Comparison of ENCODE assay signal across 1 cellular context in genomic region chr12:11753826-11754225, GRCh38.
TF ChIP-seq lines count a peak whose summit lies in the region.

No MANE protein-coding gene starts in this region.

TF ChIP-seq in GM23338, 12 proteins besides CTCF, POLR2A, EP300 and RAD21 (continued from another document):
- TF ChIP-seq ZNF462 (CRISPR knock-in tag; IDR thresholded peaks at IDR 0.05) (no peak), ZNF331 (CRISPR knock-in tag; IDR thresholded peaks at IDR 0.05; ENCODE audit: low read depth) (no peak), ETS1 (IDR thresholded peaks at IDR 0.05) (no peak), STAT1 (IDR thresholded peaks at IDR 0.05; ENCODE audit: unreplicated experiment) (no peak)
